In genomic region chr20:43953919-43954617, GRCh38 we compare ENCODE assay signal across 1 cellular context.
A peak's percentile ranks its signal among the peaks of the same experiment; 100 is the strongest.
TF ChIP-seq lines count a peak whose summit lies in the region.

No MANE protein-coding gene starts in this region.

TF ChIP-seq in SK-N-SH, 30 proteins besides CTCF, POLR2A, EP300 and RAD21 (continued from another document):
- TF ChIP-seq, protein P1, sequence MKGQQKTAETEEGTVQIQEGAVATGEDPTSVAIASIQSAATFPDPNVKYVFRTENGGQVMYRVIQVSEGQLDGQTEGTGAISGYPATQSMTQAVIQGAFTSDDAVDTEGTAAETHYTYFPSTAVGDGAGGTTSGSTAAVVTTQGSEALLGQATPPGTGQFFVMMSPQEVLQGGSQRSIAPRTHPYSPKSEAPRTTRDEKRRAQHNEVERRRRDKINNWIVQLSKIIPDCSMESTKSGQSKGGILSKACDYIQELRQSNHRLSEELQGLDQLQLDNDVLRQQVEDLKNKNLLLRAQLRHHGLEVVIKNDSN (IDR thresholded peaks at IDR 0.05; ENCODE audit: borderline replicate concordance, low read depth) = peak; percentile 72; the same call in 1 of the 2 replicates
- TF ChIP-seq ZBTB33 (IDR thresholded peaks at IDR 0.05; ENCODE audit: borderline replicate concordance, low read depth) (no peak), RXRA (IDR thresholded peaks at IDR 0.05; ENCODE audit: borderline replicate concordance, low read depth) (no peak), YY1 (IDR thresholded peaks at IDR 0.05; ENCODE audit: low read depth) (no peak), NFIC (IDR thresholded peaks at IDR 0.05; ENCODE audit: borderline replicate concordance) (peak; percentile 26; the same call in 1 of the 2 replicates), FOXJ3 (CRISPR knock-in tag; IDR thresholded peaks at IDR 0.05) (no peak), JUND (IDR thresholded peaks at IDR 0.05) (peak; percentile 42; the same call in 1 of the 2 replicates), GATA2 (CRISPR knock-in tag; IDR thresholded peaks at IDR 0.05) (no peak), REST (IDR thresholded peaks at IDR 0.05; ENCODE audit: low read depth, low read length) (no peak), TAF1 (IDR thresholded peaks at IDR 0.05; ENCODE audit: borderline replicate concordance, low read depth, low read length) (no peak), EZH2phosphoT487 (IDR thresholded peaks at IDR 0.05; ENCODE audit: borderline replicate concordance, low read depth) (no peak), TCF12 (IDR thresholded peaks at IDR 0.05) (peak; percentile 17; the same call in 1 of the 2 replicates), SIN3A (IDR thresholded peaks at IDR 0.05; ENCODE audit: borderline replicate concordance, low read depth, low read length) (no peak), MXI1 (IDR thresholded peaks at IDR 0.05; ENCODE audit: low read depth, low read length) (no peak)
- TF ChIP-seq, protein P2, sequence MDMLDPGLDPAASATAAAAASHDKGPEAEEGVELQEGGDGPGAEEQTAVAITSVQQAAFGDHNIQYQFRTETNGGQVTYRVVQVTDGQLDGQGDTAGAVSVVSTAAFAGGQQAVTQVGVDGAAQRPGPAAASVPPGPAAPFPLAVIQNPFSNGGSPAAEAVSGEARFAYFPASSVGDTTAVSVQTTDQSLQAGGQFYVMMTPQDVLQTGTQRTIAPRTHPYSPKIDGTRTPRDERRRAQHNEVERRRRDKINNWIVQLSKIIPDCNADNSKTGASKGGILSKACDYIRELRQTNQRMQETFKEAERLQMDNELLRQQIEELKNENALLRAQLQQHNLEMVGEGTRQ (IDR thresholded peaks at IDR 0.05; ENCODE audit: borderline replicate concordance, low read depth, low read length) = no peak
- TF ChIP-seq, protein P3, sequence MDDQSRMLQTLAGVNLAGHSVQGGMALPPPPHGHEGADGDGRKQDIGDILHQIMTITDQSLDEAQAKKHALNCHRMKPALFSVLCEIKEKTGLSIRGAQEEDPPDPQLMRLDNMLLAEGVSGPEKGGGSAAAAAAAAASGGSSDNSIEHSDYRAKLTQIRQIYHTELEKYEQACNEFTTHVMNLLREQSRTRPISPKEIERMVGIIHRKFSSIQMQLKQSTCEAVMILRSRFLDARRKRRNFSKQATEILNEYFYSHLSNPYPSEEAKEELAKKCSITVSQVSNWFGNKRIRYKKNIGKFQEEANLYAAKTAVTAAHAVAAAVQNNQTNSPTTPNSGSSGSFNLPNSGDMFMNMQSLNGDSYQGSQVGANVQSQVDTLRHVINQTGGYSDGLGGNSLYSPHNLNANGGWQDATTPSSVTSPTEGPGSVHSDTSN (IDR thresholded peaks at IDR 0.05) = 0 out of 2 replicates have a peak, but pooled peaks have one; percentile 27
